ENCODE assay signal across 19 cellular contexts in the genomic region with DNA sequence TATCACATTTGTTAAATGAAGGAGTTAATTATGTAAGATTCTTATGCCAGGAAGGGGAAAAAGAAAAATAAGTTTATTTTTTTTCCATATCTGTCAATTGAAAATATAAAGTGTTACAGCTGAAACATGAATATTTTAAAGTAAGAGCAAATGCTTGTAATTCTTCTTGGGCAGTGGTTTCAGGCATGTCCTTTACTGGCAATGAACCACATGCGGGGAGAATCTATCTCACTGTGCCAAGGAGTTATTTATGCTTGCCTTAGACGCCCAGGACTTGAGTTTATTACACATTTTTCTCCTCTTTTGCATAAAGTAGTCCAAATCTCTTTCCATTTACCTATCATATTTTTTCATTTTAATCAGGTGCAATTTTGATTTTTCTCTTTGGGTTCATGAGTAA.
"Had no signal": no experiment of that assay in that cellular context is flagged by ENCODE, and none has a peak within 500 bp of the region (broad histone marks: within the 10 kb centered on the region; RNA-seq: fewer than 3 reads in every experiment).

No MANE protein-coding gene starts in this region.

- H3K27ac ChIP-seq: adrenal gland, brain microvascular endothelial cell, neutrophil, tibial nerve, VCaP had no signal

- H3K36me3 Mint-ChIP-seq: natural killer cell; stimulated activated naive B cell treated with anti-CD40 and anti-IgM and Interleukin-4, amounts not matched to agents 10 μg/mL and 1 μg/mL and 100 μg/mL, for 72 hours had no signal

- H3K4me3 ChIP-seq: adrenal gland, mucosa of descending colon, tibial nerve had no signal

- H3K27ac Mint-ChIP-seq: activated T-helper 2 cell treated with anti-CD3 and anti-CD28 coated beads, Interferon-gamma antibody, Interleukin-2, Interleukin-4, amounts not matched to agents 10 μg/mL and 5 μg/mL and 100 μg/mL, durations not matched to agents 14 hours and 24 hours and 36 hours; dendritic cell treated with granulocyte-macrophage colony-stimulating factor and Interleukin-4, amounts not matched to agents 40 ng/mL and 50 ng/mL, for 4 days; natural killer cell; stimulated activated naive B cell treated with anti-CD40 and anti-IgM and Interleukin-4, amounts not matched to agents 10 μg/mL and 1 μg/mL and 100 μg/mL, for 72 hours had no signal

- H3K27me3 Mint-ChIP-seq: dendritic cell treated with granulocyte-macrophage colony-stimulating factor and Interleukin-4, amounts not matched to agents 40 ng/mL and 50 ng/mL, for 4 days had no signal

- H3K9me3 ChIP-seq: adrenal gland, mucosa of descending colon, neutrophil, tibial nerve had no signal

- H3K4me3 Mint-ChIP-seq: central memory CD8-positive, alpha-beta T cell; dendritic cell treated with granulocyte-macrophage colony-stimulating factor and Interleukin-4, amounts not matched to agents 40 ng/mL and 50 ng/mL, for 4 days; natural killer cell; stimulated activated naive B cell treated with anti-CD40 and anti-IgM and Interleukin-4, amounts not matched to agents 10 μg/mL and 1 μg/mL and 100 μg/mL, for 72 hours had no signal

- H3K27me3 ChIP-seq: adrenal gland, brain microvascular endothelial cell, neutrophil, tibial nerve had no signal

- H3K4me1 ChIP-seq: adrenal gland had no signal

- H3K36me3 ChIP-seq: adrenal gland, brain microvascular endothelial cell, neutrophil, tibial nerve had no signal

- H3K4me1 Mint-ChIP-seq: central memory CD8-positive, alpha-beta T cell; natural killer cell had no signal

- DNase-seq: activated CD4-positive, alpha-beta T cell treated with anti-CD3 and anti-CD28 coated beads for 1 hour; activated CD4-positive, alpha-beta T cell treated with anti-CD3 and anti-CD28 coated beads, Interleukin-2, amount 50 U/mL, for 4 hours; activated naive CD4-positive, alpha-beta T cell treated with anti-CD3 and anti-CD28 coated beads, Interleukin-2, amount 50 U/mL, for 16 hours; adrenal gland; brain microvascular endothelial cell; effector memory CD4-positive, alpha-beta T cell; mucosa of descending colon; natural killer cell; posterior cingulate gyrus; retina; stimulated activated CD4-positive, alpha-beta T cell treated with anti-CD3 and anti-CD28 coated beads, Interleukin-2, amount 100 ng/mL, for 48 hours; stimulated activated naive B cell treated with anti-CD40 and anti-IgM and Interleukin-4, amounts not matched to agents 10 μg/mL and 1 μg/mL and 100 μg/mL, for 72 hours; substantia nigra had no signal

- H3K9me3 Mint-ChIP-seq: activated T-helper 2 cell treated with anti-CD3 and anti-CD28 coated beads, Interferon-gamma antibody, Interleukin-2, Interleukin-4, amounts not matched to agents 10 μg/mL and 5 μg/mL and 100 μg/mL, durations not matched to agents 14 hours and 24 hours and 36 hours; central memory CD8-positive, alpha-beta T cell; dendritic cell treated with granulocyte-macrophage colony-stimulating factor and Interleukin-4, amounts not matched to agents 40 ng/mL and 50 ng/mL, for 4 days; stimulated activated naive B cell treated with anti-CD40 and anti-IgM and Interleukin-4, amounts not matched to agents 10 μg/mL and 1 μg/mL and 100 μg/mL, for 72 hours had no signal
